Comparison of ENCODE assay signal across 24 cellular contexts in genomic region chr3:115486880-115487279, GRCh38.
"Had no signal": no experiment of that assay in that cellular context is flagged by ENCODE, and none has a peak within 500 bp of the region (broad histone marks: within the 10 kb centered on the region; RNA-seq: fewer than 3 reads in every experiment).

No MANE protein-coding gene starts in this region.

- H3K27me3 ChIP-seq: colonic mucosa, esophagus squamous epithelium, gastrocnemius medialis, heart right ventricle, left lung had no signal

- DNase-seq: colonic mucosa; cortex of kidney; effector CD8-positive, alpha-beta T cell; effector memory CD8-positive, alpha-beta T cell; endodermal cell; erythroblast; esophagus squamous epithelium; foreskin fibroblast; foreskin melanocyte; gastrocnemius medialis; glutamatergic neuron; head of caudate nucleus; heart right ventricle; hippocampal formation; left cardiac atrium; left lung; left ventricle myocardium superior; lower lobe of right lung; mesenchymal stem cell; midbrain; naive B cell; naive thymus-derived CD8-positive, alpha-beta T cell had no signal

- H3K4me3 ChIP-seq: colonic mucosa, esophagus squamous epithelium, gastrocnemius medialis, heart right ventricle, left lung, lower lobe of right lung had no signal

- ATAC-seq: effector memory CD8-positive, alpha-beta T cell; esophagus mucosa; gastrocnemius medialis; heart right ventricle; left cardiac atrium; left lung; left ventricle myocardium superior; lower lobe of right lung; naive thymus-derived CD8-positive, alpha-beta T cell had no signal

- H3K9me3 ChIP-seq: colonic mucosa, esophagus squamous epithelium, gastrocnemius medialis, heart right ventricle, left lung, lower lobe of right lung had no signal

- H3K27ac ChIP-seq: colonic mucosa, epithelial cell of prostate, esophagus squamous epithelium, gastrocnemius medialis, heart right ventricle, left lung, lower lobe of right lung had no signal

- H3K4me1 ChIP-seq: colonic mucosa, esophagus squamous epithelium, gastrocnemius medialis, left lung, lower lobe of right lung had no signal

- H3K36me3 ChIP-seq: colonic mucosa, esophagus squamous epithelium, gastrocnemius medialis, heart right ventricle, left lung, lower lobe of right lung had no signal
